8 cellular contexts compared by ENCODE assay signal in the genomic region with DNA sequence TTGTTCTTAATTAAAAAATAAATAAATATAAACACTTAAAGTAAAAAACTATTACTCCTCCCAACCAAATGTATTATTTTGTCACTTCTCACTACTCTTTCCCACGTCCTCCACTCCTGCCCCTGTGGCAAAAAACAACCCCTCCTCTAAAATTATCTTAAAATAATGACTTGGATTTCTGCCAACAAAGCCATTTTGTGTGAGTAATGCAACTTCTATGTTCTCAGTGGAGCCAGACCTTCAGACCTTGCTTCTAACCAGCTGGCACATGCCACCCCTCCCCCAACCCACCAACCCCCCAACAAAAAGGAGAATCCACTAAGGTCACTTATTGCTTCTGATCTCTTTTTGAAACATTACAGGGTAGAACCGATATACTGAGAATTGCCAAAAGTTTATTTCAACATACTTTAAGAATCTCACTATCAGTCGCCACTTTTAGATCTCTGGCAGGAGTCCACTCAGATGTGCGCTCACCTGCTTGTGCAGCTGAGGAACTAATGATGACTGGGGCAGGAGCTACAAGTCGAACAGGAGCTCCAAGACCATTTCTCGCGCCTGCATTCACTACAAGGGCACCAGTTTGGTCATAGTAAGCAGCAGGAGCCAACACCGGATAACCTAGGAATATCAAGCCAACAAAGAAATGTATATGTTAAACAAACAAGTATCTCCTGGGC. TPM values are rescaled to one million over a fixed set of nuclear protein-coding genes. Genes with fewer than 3 reads are reported as not detected.
DNase-seq lines count a peak whose midpoint lies in the region; ATAC-seq and TF ChIP-seq lines count a peak whose summit lies in the region.

No MANE protein-coding gene starts in this region.

- H3K36me3 ChIP-seq in skeletal muscle satellite cell (ENCODE audit: insufficient read depth, low read length) = peaks cover 81% of the 10 kb centered on the region

- H3K4me3 Mint-ChIP-seq in stimulated activated memory B cell treated with anti-CD40 and anti-IgM and Interleukin-4, amounts not matched to agents 10 μg/mL and 1 μg/mL and 100 μg/mL, for 72 hours = no peak overlapping the region

- peaks cover 2% of the 10 kb centered on the region for H3K4me1 Mint-ChIP-seq in stimulated activated memory B cell treated with anti-CD40 and anti-IgM and Interleukin-4, amounts not matched to agents 10 μg/mL and 1 μg/mL and 100 μg/mL, for 72 hours

- H3K9me3 ChIP-seq in skeletal muscle satellite cell (replicated peaks; ENCODE audit: low read length) = no peaks in the 10 kb centered on the region

- no peak overlapping the region for H3K27ac Mint-ChIP-seq in stimulated activated memory B cell treated with anti-CD40 and anti-IgM and Interleukin-4, amounts not matched to agents 10 μg/mL and 1 μg/mL and 100 μg/mL, for 72 hours

- H3K4me3 ChIP-seq in fibroblast of mammary gland (ENCODE audit: control insufficient read depth, low read depth, low read length) (no peak overlapping the region), skeletal muscle satellite cell (ENCODE audit: low read length) (peak overlapping the region; percentile 31)

- peaks cover 64% of the 10 kb centered on the region for H3K36me3 Mint-ChIP-seq in stimulated activated memory B cell treated with anti-CD40 and anti-IgM and Interleukin-4, amounts not matched to agents 10 μg/mL and 1 μg/mL and 100 μg/mL, for 72 hours

- no peak overlapping the region for H3K9ac ChIP-seq in skeletal muscle satellite cell (ENCODE audit: low read depth, low read length)

- ATAC-seq in HG02678 (IDR thresholded peaks at IDR 0.05; ENCODE audit: unreplicated experiment) = no peak
- no peak for ATAC-seq in stimulated activated memory B cell treated with anti-CD40 and anti-IgM and Interleukin-4, amounts not matched to agents 10 μg/mL and 1 μg/mL and 100 μg/mL, for 72 hours

- TF ChIP-seq CTCF in fibroblast of mammary gland (conservative IDR thresholded peaks at IDR 0.05; ENCODE audit: control insufficient read depth, insufficient read depth, low read depth, low read length) = no peak

- H3K4me1 ChIP-seq in skeletal muscle satellite cell (ENCODE audit: control insufficient read depth, insufficient read depth, low read length) = peaks cover 32% of the 10 kb centered on the region

- H3K27me3 ChIP-seq in skeletal muscle satellite cell (ENCODE audit: control insufficient read depth, insufficient read depth, low read length) = no peaks in the 10 kb centered on the region

- peak overlapping the region; percentile 51 for H3K4me2 ChIP-seq in skeletal muscle satellite cell (ENCODE audit: low read length)

- DNase-seq in NCI-H345 (lab: John Stamatoyannopoulos, UW) (peak; percentile 18), NCI-H345 treated with DMSO at 0.1 percent for 48 hours (lab: John Stamatoyannopoulos, UW; ENCODE audit: unreplicated experiment) (no peak), NCI-H82 treated with DMSO at 0.1 percent for 48 hours (lab: John Stamatoyannopoulos, UW; ENCODE audit: unreplicated experiment) (peak; percentile 39), fibroblast of mammary gland (ENCODE audit: low read depth) (peak; percentile 68), NCI-H526 (lab: John Stamatoyannopoulos, UW) (no peak)

- H3K27me3 Mint-ChIP-seq in stimulated activated memory B cell treated with anti-CD40 and anti-IgM and Interleukin-4, amounts not matched to agents 10 μg/mL and 1 μg/mL and 100 μg/mL, for 72 hours = no peaks in the 10 kb centered on the region

- no peaks in the 10 kb centered on the region for H3K9me3 Mint-ChIP-seq in stimulated activated memory B cell treated with anti-CD40 and anti-IgM and Interleukin-4, amounts not matched to agents 10 μg/mL and 1 μg/mL and 100 μg/mL, for 72 hours

RNA-seq across cellular contexts. Expression of a gene that starts 58.3 kb away (rescaled TPM):
- total RNA-seq in skeletal muscle satellite cell (2012; rRNA removed) = 9.6 and 18.8 TPM in 2 replicates

Comparison
In these comparisons a context has a peak if more than half of its experiments do, and no peak if none do; other contexts are left out.
1. DNase-seq: peak in NCI-H345 (single experiment), NCI-H82 treated with DMSO at 0.1 percent for 48 hours (single experiment) and fibroblast of mammary gland (single experiment); none in NCI-H345 treated with DMSO at 0.1 percent for 48 hours (single experiment) and NCI-H526 (0 of 2).